In genomic region chr15:62430056-62430455, GRCh38 we compare ENCODE assay signal across 21 cellular contexts.
"Had no signal": no experiment of that assay in that cellular context is flagged by ENCODE, and none has a peak within 500 bp of the region (broad histone marks: within the 10 kb centered on the region; RNA-seq: fewer than 3 reads in every experiment).

No MANE protein-coding gene starts in this region.

- H3K27me3 ChIP-seq: gastrocnemius medialis, heart right ventricle, neural progenitor cell, ovary, suprapubic skin, tibial artery, upper lobe of right lung had no signal

- H3K27ac ChIP-seq: heart right ventricle, left ventricle myocardium inferior, lower lobe of right lung, neural progenitor cell, ovary, suprapubic skin, upper lobe of right lung had no signal

- H3K9ac ChIP-seq: neural progenitor cell had no signal

- H3K4me1 ChIP-seq: neural progenitor cell, suprapubic skin, upper lobe of right lung had no signal

- H3K4me2 ChIP-seq: neural progenitor cell had no signal

- DNase-seq: effector memory CD4-positive, alpha-beta T cell; gastrocnemius medialis; heart right ventricle; immature natural killer cell; left ventricle myocardium inferior; lower lobe of right lung; midbrain; nucleus accumbens; ovary; right cardiac atrium; stimulated activated CD4-positive, alpha-beta T cell treated with anti-CD3 and anti-CD28 coated beads, Interleukin-2, amount 100 ng/mL, for 24 hours; stimulated activated CD4-positive, alpha-beta T cell treated with anti-CD3 and anti-CD28 coated beads, Interleukin-4, amount 100 ng/mL, for 4 hours; stimulated activated naive B cell treated with anti-CD40 and anti-IgM and Interleukin-4, amounts not matched to agents 10 μg/mL and 1 μg/mL and 100 μg/mL, for 72 hours; stimulated activated naive CD8-positive, alpha-beta T cell treated with anti-CD3 and anti-CD28 coated beads, Interleukin-15, amount 100 ng/mL, for 72 hours; tibial artery; upper lobe of right lung had no signal

- H3K36me3 ChIP-seq: gastrocnemius medialis, left ventricle myocardium inferior, lower lobe of right lung, neural progenitor cell, ovary, suprapubic skin, tibial artery, upper lobe of right lung had no signal

- FAIRE-seq: endometrium had no signal

- ATAC-seq: esophagus mucosa; gastrocnemius medialis; heart right ventricle; lower lobe of right lung; natural killer cell treated with Interleukin-12 subunit alpha and Interleukin-12 subunit beta and Interleukin-15 and Interleukin-18, amount 100 ng/mL, for 72 hours; right cardiac atrium; stimulated activated naive B cell treated with anti-CD40 and anti-IgM and Interleukin-4, amounts not matched to agents 10 μg/mL and 1 μg/mL and 100 μg/mL, for 72 hours; stimulated activated naive CD8-positive, alpha-beta T cell treated with anti-CD3 and anti-CD28 coated beads, Interleukin-15, amount 100 ng/mL, for 72 hours; upper lobe of right lung had no signal

- H3K9me3 ChIP-seq: gastrocnemius medialis, heart right ventricle, left ventricle myocardium inferior, lower lobe of right lung, ovary, suprapubic skin, tibial artery, upper lobe of right lung had no signal

- H3K4me3 ChIP-seq: gastrocnemius medialis, heart right ventricle, left ventricle myocardium inferior, lower lobe of right lung, neural progenitor cell, ovary, suprapubic skin, tibial artery, upper lobe of right lung had no signal

- H2AFZ ChIP-seq: neural progenitor cell had no signal
